In genomic region chr6:34315780-34316179, GRCh38 we compare ENCODE assay signal across 9 cellular contexts.
DNase-seq lines count a peak whose midpoint lies in the region; ATAC-seq and TF ChIP-seq lines count a peak whose summit lies in the region.
"Had no signal": no experiment of that assay in that cellular context is flagged by ENCODE, and none has a peak within 500 bp of the region (broad histone marks: within the 10 kb centered on the region; RNA-seq: fewer than 3 reads in every experiment).

No MANE protein-coding gene starts in this region.

- DNase-seq in T-helper 17 cell (no peak), left kidney (ENCODE audit: low read depth, low spot score) (peak; percentile 16), hepatic stellate cell (ENCODE audit: low spot score) (no peak), esophagus muscularis mucosa (ENCODE audit: extremely low spot score) (no peak)
- DNase-seq: sigmoid colon had no signal

- H3K27me3 ChIP-seq in BLaER1 (no peaks in the 10 kb centered on the region), esophagus muscularis mucosa (no peaks in the 10 kb centered on the region)
- H3K27me3 ChIP-seq: sigmoid colon had no signal

- peak overlapping the region; percentile 52 for H3K4me3 Mint-ChIP-seq in T-helper 17 cell

- H3K36me3 ChIP-seq in BLaER1 (peaks cover 13% of the 10 kb centered on the region), esophagus muscularis mucosa (no peaks in the 10 kb centered on the region)
- H3K36me3 ChIP-seq: sigmoid colon had no signal

- ATAC-seq in GM18867 (IDR thresholded peaks at IDR 0.05; ENCODE audit: unreplicated experiment), result peak; percentile 42
- peak; percentile 73 for ATAC-seq in T-helper 17 cell
- ATAC-seq in GM18870 (IDR thresholded peaks at IDR 0.05; ENCODE audit: unreplicated experiment), result no peak
- no peak for ATAC-seq in HG03135 (IDR thresholded peaks at IDR 0.05; ENCODE audit: unreplicated experiment)

- no peaks in the 10 kb centered on the region for H3K9me3 ChIP-seq in BLaER1
- H3K9me3 ChIP-seq in T-helper 17 cell (ENCODE audit: control insufficient read depth, low read length, poor library complexity, severe bottlenecking), result no peaks in the 10 kb centered on the region
- H3K9me3 ChIP-seq in esophagus muscularis mucosa, result no peaks in the 10 kb centered on the region
- H3K9me3 ChIP-seq: sigmoid colon had no signal

- H3K9ac ChIP-seq in BLaER1, result peak overlapping the region; percentile 70

- no peaks in the 10 kb centered on the region for H4K20me1 ChIP-seq in BLaER1

- H3K36me3 Mint-ChIP-seq in T-helper 17 cell (ENCODE audit: low read depth), result no peaks in the 10 kb centered on the region

- H3K4me1 Mint-ChIP-seq in T-helper 17 cell, result peaks cover 29% of the 10 kb centered on the region

- H3K27ac Mint-ChIP-seq in T-helper 17 cell, result peak overlapping the region; percentile 42

- H3K27me3 Mint-ChIP-seq in T-helper 17 cell, result no peaks in the 10 kb centered on the region

- H3K4me2 ChIP-seq in BLaER1, result peak overlapping the region; percentile 91

- H3K4me3 ChIP-seq in BLaER1 (peak overlapping the region; percentile 49), esophagus muscularis mucosa (no peak overlapping the region)
- H3K4me3 ChIP-seq: sigmoid colon had no signal

- H3K27ac ChIP-seq in BLaER1 (peak overlapping the region; percentile 86), esophagus muscularis mucosa (replicated peaks in 1 of 4) (no peak overlapping the region)
- H3K27ac ChIP-seq: sigmoid colon had no signal

- peaks cover 81% of the 10 kb centered on the region for H3K4me1 ChIP-seq in BLaER1
- peaks cover 35 to 41% (median 40%) of the 10 kb centered on the region in 4 donors for H3K4me1 ChIP-seq in esophagus muscularis mucosa

- intact Hi-C loops in esophagus muscularis mucosa (cut with DNase I), result no loop called here

- no peak for TF ChIP-seq POLR2A in esophagus muscularis mucosa (IDR thresholded peaks at IDR 0.05; ENCODE audit: low read depth)

- WGBS in esophagus muscularis mucosa, result 76% methylated on average over 6 of the region's 6 CpGs

- no peak for TF ChIP-seq EP300 in esophagus muscularis mucosa (IDR thresholded peaks at IDR 0.05)

- TF ChIP-seq CTCF in esophagus muscularis mucosa (IDR thresholded peaks at IDR 0.05), result no peak

Comparison
In these comparisons a context has a peak if more than half of its experiments do, and no peak if none do; other contexts are left out.
1. ATAC-seq: peak in GM18867 (single experiment) and T-helper 17 cell (single experiment); none in GM18870 (single experiment) and HG03135 (single experiment).